14 cellular contexts compared by ENCODE assay signal in genomic region chr21:43929217-43929971, GRCh38.
DNase-seq lines count a peak whose midpoint lies in the region; ATAC-seq and TF ChIP-seq lines count a peak whose summit lies in the region.
"Had no signal": no experiment of that assay in that cellular context is flagged by ENCODE, and none has a peak within 500 bp of the region (broad histone marks: within the 10 kb centered on the region; RNA-seq: fewer than 3 reads in every experiment).

No MANE protein-coding gene starts in this region.

- no peaks in the 10 kb centered on the region for H3K36me3 ChIP-seq in psoas muscle (ENCODE audit: insufficient read depth in 1 of 2, low read depth in 1 of 2)

- intact Hi-C loops in left ventricle myocardium superior (cut with micrococcal nuclease) (no loop called here), psoas muscle (cut with DNase I) (no loop called here)

- H3K27ac ChIP-seq in psoas muscle, result peak overlapping the region; percentile 88
- H3K27ac ChIP-seq: Peyer's patch had no signal

- in situ Hi-C loops in G401 (cut with HindIII; ENCODE audit: low sequenced_read_pairs), result no loop called here

- no peaks in the 10 kb centered on the region for H3K27me3 ChIP-seq in psoas muscle (ENCODE audit: insufficient read depth in 3 of 3, low read length in 2 of 3)
- H3K27me3 ChIP-seq: Peyer's patch had no signal

- no peaks in the 10 kb centered on the region for H3K9me3 ChIP-seq in psoas muscle
- H3K9me3 ChIP-seq: Peyer's patch had no signal

- TF ChIP-seq CTCF in psoas muscle (IDR thresholded peaks at IDR 0.05), result peak; percentile 39

- peak; percentile 74 for DNase-seq in G401 (ENCODE audit: low spot score)
- peak; percentile 61 for DNase-seq in cerebellar cortex (ENCODE audit: low spot score)
- peak; percentile 92 for DNase-seq in left ventricle myocardium superior
- peak; percentile 67 to 93 for DNase-seq in psoas muscle
- no peak for DNase-seq in H4 (ENCODE audit: low spot score)
- no peak for DNase-seq in DMS79 treated with DMSO at 0.1 percent for 48 hours (lab: John Stamatoyannopoulos, UW)
- no peak for DNase-seq in Kasumi-1 (lab: John Stamatoyannopoulos, UW)
- DNase-seq: activated CD4-positive, alpha-beta T cell treated with anti-CD3 and anti-CD28 coated beads for 1 hour; activated CD8-positive, alpha-beta memory T cell treated with anti-CD3 and anti-CD28 coated beads, Interleukin-2, amount 50 U/mL, for 4 hours; activated naive CD4-positive, alpha-beta T cell treated with anti-CD3 and anti-CD28 coated beads for 36 hours; central memory CD4-positive, alpha-beta T cell; islet precursor cell; Peyer's patch had no signal

- peaks cover 52% of the 10 kb centered on the region for H3K4me1 ChIP-seq in psoas muscle

- WGBS in psoas muscle, 3 donors, result 43 to 56% (median 43%) methylated on average over 30 of the region's 30 CpGs

- ATAC-seq in left ventricle myocardium superior (peak; percentile 90), psoas muscle (peak; percentile 68 to 80 (median 74)), HG02642 (IDR thresholded peaks at IDR 0.05; ENCODE audit: poor library complexity, unreplicated experiment) (no peak)

- no peak overlapping the region for H3K4me3 ChIP-seq in psoas muscle
- H3K4me3 ChIP-seq: Peyer's patch had no signal

Comparison
In these comparisons a context has a peak if more than half of its experiments do, and no peak if none do; other contexts are left out.
1. DNase-seq: peak in G401 (single experiment), cerebellar cortex (single experiment), left ventricle myocardium superior (single experiment) and psoas muscle (2 of 2); none in H4 (single experiment), DMS79 treated with DMSO at 0.1 percent for 48 hours (single experiment) and Kasumi-1 (0 of 2).